In genomic region chr2:207163053-207163814, GRCh38 we compare ENCODE assay signal across 1 cellular context.
TF ChIP-seq lines count a peak whose summit lies in the region.

No MANE protein-coding gene starts in this region.

TF ChIP-seq in HepG2, 621 proteins besides CTCF, POLR2A, EP300 and RAD21 (continued from another document):
- TF ChIP-seq RERE (CRISPR knock-in tag; IDR thresholded peaks at IDR 0.05; ENCODE audit: low read depth), result no peak
- no peak for TF ChIP-seq ZNF563 (CRISPR knock-in tag; IDR thresholded peaks at IDR 0.05)
- TF ChIP-seq DRAP1 (CRISPR knock-in tag; IDR thresholded peaks at IDR 0.05), result no peak; the same call in 1 of the 2 replicates
- no peak for TF ChIP-seq AGO2 (optimal IDR thresholded peaks at IDR 0.05; ENCODE audit: low read depth, low read length)
- TF ChIP-seq ZNF124 (CRISPR knock-in tag; IDR thresholded peaks at IDR 0.05), result no peak
- TF ChIP-seq ZNF20 (CRISPR knock-in tag; IDR thresholded peaks at IDR 0.05), result no peak
- no peak for TF ChIP-seq HNRNPH1 (optimal IDR thresholded peaks at IDR 0.05; ENCODE audit: low read depth, low read length)
- TF ChIP-seq MAFK (conservative IDR thresholded peaks at IDR 0.05 in 1 of 2, IDR thresholded peaks at IDR 0.05 in 1 of 2; ENCODE audit: low read length in 2 of 2), result no peak
- TF ChIP-seq GZF1 (CRISPR knock-in tag; IDR thresholded peaks at IDR 0.05), result no peak
- TF ChIP-seq FOXP1 (IDR thresholded peaks at IDR 0.05), result no peak
- 0 out of 2 replicates have a peak, but pooled peaks have one; percentile 6 for TF ChIP-seq FOXP1 (CRISPR knock-in tag; IDR thresholded peaks at IDR 0.05)
TF ChIP-seq in HepG2: peak in this region for 26.
